8 cellular contexts compared by ENCODE assay signal in the genomic region with DNA sequence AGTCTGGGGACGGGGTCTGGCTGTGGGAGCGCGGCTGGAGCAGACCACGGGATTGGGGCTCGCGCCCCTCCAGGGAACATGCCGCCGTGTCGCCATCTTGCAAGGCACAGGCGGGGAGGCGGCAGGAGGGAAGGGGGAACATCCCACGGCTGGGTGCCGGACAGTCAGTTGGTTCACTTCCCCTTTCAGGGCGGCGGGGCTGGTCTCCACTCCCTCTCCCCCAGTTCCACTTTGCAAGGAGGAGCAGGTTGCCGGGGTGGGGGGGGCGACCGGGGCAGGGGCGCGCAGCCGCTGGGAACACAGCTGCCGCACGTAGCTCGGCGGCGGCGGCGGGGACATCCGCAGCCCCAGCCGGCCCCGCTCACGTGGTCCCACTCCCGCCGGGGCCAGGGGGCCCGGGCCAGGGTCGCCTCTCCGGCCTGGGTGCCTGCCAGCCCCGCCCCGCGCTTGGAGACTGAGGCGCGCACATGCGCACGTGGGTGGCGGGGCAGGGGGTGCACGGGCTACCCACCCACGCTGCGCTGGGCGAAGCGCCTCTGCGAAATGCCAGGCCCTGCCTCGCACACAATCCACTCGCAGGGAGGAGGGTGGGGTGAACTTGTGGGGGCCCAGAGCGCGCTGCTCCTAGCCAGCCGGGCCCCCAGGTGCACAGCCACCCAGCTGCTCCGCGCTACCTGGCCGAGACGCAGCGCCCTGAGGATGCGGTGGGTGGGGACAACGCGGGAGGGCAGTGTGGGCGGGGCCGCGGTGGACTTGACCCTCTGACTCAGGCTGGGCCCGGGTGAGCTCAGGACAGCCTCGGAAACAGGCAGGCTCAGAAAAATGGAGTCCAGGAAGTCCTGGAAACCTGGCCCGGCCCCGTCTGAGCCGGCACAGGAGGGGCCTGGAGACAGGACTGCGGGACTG. TPM values are rescaled to one million over a fixed set of nuclear protein-coding genes. Genes with fewer than 3 reads are reported as not detected.
DNase-seq lines count a peak whose midpoint lies in the region; ATAC-seq and TF ChIP-seq lines count a peak whose summit lies in the region.

No MANE protein-coding gene starts in this region.

- DNase-seq in EH (ENCODE audit: low read depth) (peak; percentile 89), HuH-7.5 (ENCODE audit: low spot score) (peak; percentile 95), right lobe of liver (peak; percentile 92 to 95 (median 94)), putamen (ENCODE audit: low spot score) (no peak)
- DNase-seq in stimulated activated effector memory CD8-positive, alpha-beta T cell treated with anti-CD3 and anti-CD28 coated beads, Interleukin-12 subunit alpha, Interleukin-12 subunit beta, amount 100 ng/mL, for 72 hours (ENCODE audit: low spot score in 2 of 2), result peak; percentile 41 to 78

- H3K36me3 ChIP-seq in ectodermal cell (ENCODE audit: control insufficient read depth, insufficient read depth, low read length) (no peaks in the 10 kb centered on the region), right lobe of liver (no peaks in the 10 kb centered on the region)

- peaks cover 62% of the 10 kb centered on the region for H3K4me1 Mint-ChIP-seq in stimulated activated effector memory CD8-positive, alpha-beta T cell treated with anti-CD3 and anti-CD28 coated beads, Interleukin-12 subunit alpha, Interleukin-12 subunit beta, amount 100 ng/mL, for 72 hours

- H3K27me3 ChIP-seq in ectodermal cell (ENCODE audit: control insufficient read depth, insufficient read depth, low read length, poor library complexity, severe bottlenecking) (peaks cover 51% of the 10 kb centered on the region), right lobe of liver (no peaks in the 10 kb centered on the region)

- no peak overlapping the region for H3K27ac ChIP-seq in ectodermal cell (ENCODE audit: insufficient read depth, low read depth, low read length, poor library complexity, severe bottlenecking)
- H3K27ac ChIP-seq in right lobe of liver, result peak overlapping the region; percentile 69 to 89 (median 77)

- TF ChIP-seq CTCF in WI38 (IDR thresholded peaks at IDR 0.05; ENCODE audit: low read depth, low read length), result no peak
- no peak for TF ChIP-seq CTCF in right lobe of liver (IDR thresholded peaks at IDR 0.05)

- no peaks in the 10 kb centered on the region for H3K9me3 Mint-ChIP-seq in stimulated activated effector memory CD8-positive, alpha-beta T cell treated with anti-CD3 and anti-CD28 coated beads, Interleukin-12 subunit alpha, Interleukin-12 subunit beta, amount 100 ng/mL, for 72 hours

- intact Hi-C loops in right lobe of liver (cut with DNase I), result no loop called here

- H3K36me3 Mint-ChIP-seq in stimulated activated effector memory CD8-positive, alpha-beta T cell treated with anti-CD3 and anti-CD28 coated beads, Interleukin-12 subunit alpha, Interleukin-12 subunit beta, amount 100 ng/mL, for 72 hours, result peaks cover 17% of the 10 kb centered on the region

- H3K4me3 ChIP-seq in WI38 (ENCODE audit: low read depth, low read length) (peak overlapping the region; percentile 50), ectodermal cell (ENCODE audit: insufficient read depth, low read depth, low read length) (peak overlapping the region; percentile 26), right lobe of liver (peak overlapping the region; percentile 34 to 45 (median 36))

- peak overlapping the region; percentile 88 for H3K27ac Mint-ChIP-seq in stimulated activated effector memory CD8-positive, alpha-beta T cell treated with anti-CD3 and anti-CD28 coated beads, Interleukin-12 subunit alpha, Interleukin-12 subunit beta, amount 100 ng/mL, for 72 hours

- H3K9me3 ChIP-seq in ectodermal cell (ENCODE audit: control insufficient read depth, low read length) (no peaks in the 10 kb centered on the region), right lobe of liver (no peaks in the 10 kb centered on the region)

- ATAC-seq in right lobe of liver (peak; percentile 66 to 72 (median 69)), GM18870 (IDR thresholded peaks at IDR 0.05; ENCODE audit: unreplicated experiment) (no peak)
- ATAC-seq in stimulated activated effector memory CD8-positive, alpha-beta T cell treated with anti-CD3 and anti-CD28 coated beads, Interleukin-12 subunit alpha, Interleukin-12 subunit beta, amount 100 ng/mL, for 72 hours, result peak; percentile 43

- TF ChIP-seq POLR2A in right lobe of liver (IDR thresholded peaks at IDR 0.05), result peak; percentile 28

- H3K4me3 Mint-ChIP-seq in stimulated activated effector memory CD8-positive, alpha-beta T cell treated with anti-CD3 and anti-CD28 coated beads, Interleukin-12 subunit alpha, Interleukin-12 subunit beta, amount 100 ng/mL, for 72 hours, result peak overlapping the region; percentile 93

- H3K4me1 ChIP-seq in ectodermal cell (ENCODE audit: control insufficient read depth, insufficient read depth, low read length) (peaks cover 73% of the 10 kb centered on the region), right lobe of liver (peaks cover 0 to 61% (median 21%) of the 10 kb centered on the region in 4 donors)

- WGBS in ectodermal cell, 2 experiments, result 24 to 25% methylated on average over 73 of the region's 73 CpGs
- no CpG with 5 or more reads among the region's 73 CpGs for WGBS in right lobe of liver (ENCODE audit: insufficient coverage, low coverage, low lambda C conversion rate, missing lambda C conversion rate)

RNA-seq across cellular contexts. Expression of a gene that starts 6.4 kb away (rescaled TPM):
- polyA plus RNA-seq in ectodermal cell (2013, experiment 1 of 4), result 12.7 TPM
- polyA plus RNA-seq in ectodermal cell (2013, experiment 2 of 4), result 14.9 TPM
- polyA plus RNA-seq in ectodermal cell (2013, experiment 3 of 4), result 17.7 TPM
- 15.5 TPM for polyA plus RNA-seq in ectodermal cell (2013, experiment 4 of 4)
- total RNA-seq in right lobe of liver, result 10 to 100 TPM in 5 of 6 experiments, 1 to 10 TPM in 1; 9.9 to 23.6 (median 10.8) TPM

RNA-seq across cellular contexts. Expression of a gene that starts 8.7 kb away (rescaled TPM):
- polyA plus RNA-seq in ectodermal cell (2013, experiment 1 of 4), result 34.6 TPM
- polyA plus RNA-seq in ectodermal cell (2013, experiment 2 of 4), result 34.7 TPM
- 21.9 TPM for polyA plus RNA-seq in ectodermal cell (2013, experiment 3 of 4)
- polyA plus RNA-seq in ectodermal cell (2013, experiment 4 of 4), result 24.1 TPM
- 10 to 100 TPM in 4 of 6 experiments, 1 to 10 TPM in 2; 8.0 to 17.7 (median 12.6) TPM for total RNA-seq in right lobe of liver

RNA-seq across cellular contexts. Expression of a gene that starts 28.3 kb away (rescaled TPM):
- polyA plus RNA-seq in ectodermal cell (2013, experiment 1 of 4), result 48.7 TPM
- polyA plus RNA-seq in ectodermal cell (2013, experiment 2 of 4), result 44.6 TPM
- 47.8 TPM for polyA plus RNA-seq in ectodermal cell (2013, experiment 3 of 4)
- 46.8 TPM for polyA plus RNA-seq in ectodermal cell (2013, experiment 4 of 4)
- 10 to 100 TPM; 20.4 to 49.5 (median 23.5) TPM for total RNA-seq in right lobe of liver

RNA-seq across cellular contexts. Expression of a gene that starts 44.9 kb away (rescaled TPM):
- 0.94 TPM for polyA plus RNA-seq in ectodermal cell (2013, experiment 1 of 4)
- 0.82 TPM for polyA plus RNA-seq in ectodermal cell (2013, experiment 2 of 4)
- 1.4 TPM for polyA plus RNA-seq in ectodermal cell (2013, experiment 3 of 4)
- polyA plus RNA-seq in ectodermal cell (2013, experiment 4 of 4), result 1.2 TPM
- total RNA-seq in right lobe of liver, result 1 to 10 TPM in 5 of 6 experiments, under 1 TPM in 1; 0.86 to 5.7 (median 3.1) TPM

RNA-seq across cellular contexts. Expression of a gene that starts 48.2 kb away (rescaled TPM):
- polyA plus RNA-seq in ectodermal cell (2013, experiment 1 of 4), result 5.0 TPM
- 5.0 TPM for polyA plus RNA-seq in ectodermal cell (2013, experiment 2 of 4)
- 4.2 TPM for polyA plus RNA-seq in ectodermal cell (2013, experiment 3 of 4)
- polyA plus RNA-seq in ectodermal cell (2013, experiment 4 of 4), result 4.9 TPM
- total RNA-seq in right lobe of liver, result 1 to 10 TPM; 1.8 to 5.3 (median 2.7) TPM
